Comparison of ENCODE assay signal across 16 cellular contexts in the genomic region with DNA sequence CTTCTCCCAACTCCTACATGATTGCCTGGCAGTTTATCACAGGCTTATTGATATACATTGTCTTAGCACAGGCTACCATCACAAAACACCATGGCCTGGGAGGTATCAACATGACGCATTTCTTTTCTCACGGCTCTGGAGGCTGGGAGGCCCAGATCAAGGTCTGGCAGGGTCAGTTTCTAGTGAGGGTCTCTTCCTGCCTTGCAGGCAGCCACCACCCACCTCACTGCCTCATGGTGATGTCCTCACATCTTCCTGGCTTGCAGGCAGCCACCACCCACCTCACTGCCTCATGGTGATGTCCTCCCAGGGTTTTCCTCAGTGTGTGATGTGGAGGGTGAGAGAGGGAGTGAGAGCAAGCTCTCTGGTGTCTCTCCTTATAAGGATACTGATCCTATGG.
DNase-seq lines count a peak whose midpoint lies in the region; TF ChIP-seq lines count a peak whose summit lies in the region.
"Had no signal": no experiment of that assay in that cellular context is flagged by ENCODE, and none has a peak within 500 bp of the region (broad histone marks: within the 10 kb centered on the region; RNA-seq: fewer than 3 reads in every experiment).

No MANE protein-coding gene starts in this region.

- no peaks in the 10 kb centered on the region for H3K36me3 Mint-ChIP-seq in type B pancreatic cell
- H3K36me3 Mint-ChIP-seq in T-helper 2 cell treated with Interferon-gamma antibody and Interleukin-4, amounts not matched to agents 5 μg/mL and 100 μg/mL, for 36 hours (ENCODE audit: low read depth): no peaks in the 10 kb centered on the region
- H3K36me3 Mint-ChIP-seq: CD4-positive, alpha-beta memory T cell had no signal

- no peak overlapping the region for H3K4me3 Mint-ChIP-seq in type B pancreatic cell
- no peak overlapping the region for H3K4me3 Mint-ChIP-seq in T-helper 2 cell treated with Interferon-gamma antibody and Interleukin-4, amounts not matched to agents 5 μg/mL and 100 μg/mL, for 36 hours
- H3K4me3 Mint-ChIP-seq: CD4-positive, alpha-beta memory T cell; HFFc6 had no signal

- no peak overlapping the region for H3K27ac Mint-ChIP-seq in type B pancreatic cell
- H3K27ac Mint-ChIP-seq in T-helper 2 cell treated with Interferon-gamma antibody and Interleukin-4, amounts not matched to agents 5 μg/mL and 100 μg/mL, for 36 hours: no peak overlapping the region
- H3K27ac Mint-ChIP-seq: CD4-positive, alpha-beta memory T cell; HFFc6 had no signal

- peaks cover 12% of the 10 kb centered on the region for H3K27me3 Mint-ChIP-seq in type B pancreatic cell
- no peaks in the 10 kb centered on the region for H3K27me3 Mint-ChIP-seq in T-helper 2 cell treated with Interferon-gamma antibody and Interleukin-4, amounts not matched to agents 5 μg/mL and 100 μg/mL, for 36 hours (ENCODE audit: low read depth)
- H3K27me3 Mint-ChIP-seq: CD4-positive, alpha-beta memory T cell had no signal

- no peak overlapping the region for H3K4me3 ChIP-seq in coronary artery
- H3K4me3 ChIP-seq: GM12878, GM23248, HAP-1 had no signal

- peak; percentile 54 for DNase-seq in coronary artery (ENCODE audit: low spot score)
- peak; percentile 20 for DNase-seq in islet precursor cell
- peak; percentile 13 for DNase-seq in type B pancreatic cell (ENCODE audit: extremely low spot score, unreplicated experiment)
- no peak for DNase-seq in COLO829 (ENCODE audit: low spot score)
- DNase-seq in T-helper 2 cell treated with Interferon-gamma antibody and Interleukin-4, amounts not matched to agents 5 μg/mL and 100 μg/mL, for 36 hours (ENCODE audit: low spot score): no peak
- no peak for DNase-seq in kidney glomerular epithelial cell (lab: John Stamatoyannopoulos, UW)
- DNase-seq: C1 segment of cervical spinal cord; Caco-2; CD4-positive, alpha-beta memory T cell; DMS153; EL; GDM1; GM23248; HFFc6 had no signal

- TF ChIP-seq CTCF in coronary artery (IDR thresholded peaks at IDR 0.05): no peak
- no peak for TF ChIP-seq CTCF in type B pancreatic cell (conservative IDR thresholded peaks at IDR 0.05)

- H3K4me1 Mint-ChIP-seq in type B pancreatic cell (ENCODE audit: unreplicated experiment): peaks cover 24% of the 10 kb centered on the region
- no peaks in the 10 kb centered on the region for H3K4me1 Mint-ChIP-seq in T-helper 2 cell treated with Interferon-gamma antibody and Interleukin-4, amounts not matched to agents 5 μg/mL and 100 μg/mL, for 36 hours (ENCODE audit: low read depth)
- H3K4me1 Mint-ChIP-seq: CD4-positive, alpha-beta memory T cell had no signal

- H3K9me3 Mint-ChIP-seq in type B pancreatic cell: no peaks in the 10 kb centered on the region
- H3K9me3 Mint-ChIP-seq in T-helper 2 cell treated with Interferon-gamma antibody and Interleukin-4, amounts not matched to agents 5 μg/mL and 100 μg/mL, for 36 hours: no peaks in the 10 kb centered on the region

- H3K27ac ChIP-seq in coronary artery: no peak overlapping the region
- H3K27ac ChIP-seq: GM23248 had no signal

Comparison
In these comparisons a context has a peak if more than half of its experiments do, and no peak if none do; other contexts are left out.
1. DNase-seq: peak in coronary artery (single experiment), islet precursor cell (single experiment) and type B pancreatic cell (single experiment); none in COLO829 (single experiment), T-helper 2 cell treated with Interferon-gamma antibody and Interleukin-4, amounts not matched to agents 5 μg/mL and 100 μg/mL, for 36 hours (single experiment) and kidney glomerular epithelial cell (single experiment).